Comparison of ENCODE assay signal across 18 cellular contexts in the genomic region with DNA sequence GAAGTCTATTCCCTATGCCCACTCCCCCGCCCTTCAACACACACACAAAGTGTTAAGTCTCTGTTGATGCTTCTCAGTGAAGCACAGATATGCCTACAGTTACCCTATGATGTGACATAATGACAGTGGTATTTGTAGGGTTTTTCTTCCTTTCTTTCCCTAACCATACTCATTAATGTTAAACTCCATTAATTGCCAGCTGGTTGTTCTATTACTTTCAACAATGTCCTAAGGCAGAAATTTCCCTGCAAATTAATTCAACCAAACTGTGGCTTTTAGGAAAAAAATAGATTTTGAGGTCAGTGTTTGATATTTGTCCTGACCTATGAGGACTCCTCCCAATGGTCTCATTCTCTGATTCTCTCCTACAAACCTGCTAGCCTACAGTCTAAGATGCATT. TPM values are rescaled to one million over a fixed set of nuclear protein-coding genes. Genes with fewer than 3 reads are reported as not detected.
DNase-seq lines count a peak whose midpoint lies in the region; TF ChIP-seq lines count a peak whose summit lies in the region.
"Had no signal": no experiment of that assay in that cellular context is flagged by ENCODE, and none has a peak within 500 bp of the region (broad histone marks: within the 10 kb centered on the region; RNA-seq: fewer than 3 reads in every experiment).

No MANE protein-coding gene starts in this region.

- no peak overlapping the region for H3K4me3 Mint-ChIP-seq in nephron
- H3K4me3 Mint-ChIP-seq: B cell; CD4-positive, CD25-positive, alpha-beta regulatory T cell; CD8-positive, alpha-beta T cell had no signal

- TF ChIP-seq CTCF in nephron (IDR thresholded peaks at IDR 0.05; ENCODE audit: unreplicated experiment in 3 of 3), result no peak

- no peaks in the 10 kb centered on the region for H3K36me3 Mint-ChIP-seq in nephron (ENCODE audit: low read depth)
- H3K36me3 Mint-ChIP-seq: CD4-positive, CD25-positive, alpha-beta regulatory T cell; CD8-positive, alpha-beta T cell had no signal

- DNase-seq in M059J (ENCODE audit: low read depth) (peak; percentile 3), glomerular visceral epithelial cell (ENCODE audit: extremely low spot score) (peak; percentile 7), kidney tubule cell (ENCODE audit: low spot score) (peak; percentile 57), EL (no peak), NCI-H1105 (lab: John Stamatoyannopoulos, UW) (no peak), NCI-H187 (lab: John Stamatoyannopoulos, UW) (no peak)
- no peak for DNase-seq in stimulated activated CD4-positive, alpha-beta T cell treated with anti-CD3 and anti-CD28 coated beads, Interleukin-1b, Interleukin-23, amount 100 ng/mL, for 48 hours
- DNase-seq: Caco-2; CD4-positive, CD25-positive, alpha-beta regulatory T cell; CD8-positive, alpha-beta T cell; DMS153; DND-41; GDM1; H7 had no signal

- no peaks in the 10 kb centered on the region for H3K9me3 Mint-ChIP-seq in nephron
- H3K9me3 Mint-ChIP-seq: CD8-positive, alpha-beta T cell had no signal

- peak overlapping the region; percentile 14 to 61 (median 41) for H3K27ac Mint-ChIP-seq in nephron
- H3K27ac Mint-ChIP-seq: B cell; CD4-positive, CD25-positive, alpha-beta regulatory T cell; CD8-positive, alpha-beta T cell had no signal

- H3K4me1 Mint-ChIP-seq in nephron, result peaks cover 11% of the 10 kb centered on the region
- H3K4me1 Mint-ChIP-seq: CD4-positive, CD25-positive, alpha-beta regulatory T cell had no signal

- H3K27me3 Mint-ChIP-seq in nephron (ENCODE audit: low read depth), result no peaks in the 10 kb centered on the region

RNA-seq across cellular contexts. Expression of a gene that starts 38.2 kb away (rescaled TPM):
- total RNA-seq in M059J (2014; rRNA removed; shearing (Covaris generic)), result not detected in 2 replicates
- total RNA-seq: B cell; Caco-2; CD4-positive, CD25-positive, alpha-beta regulatory T cell; CD8-positive, alpha-beta T cell; GM12878; GM23248; H7 had no signal

Comparison
In these comparisons a context has a peak if more than half of its experiments do, and no peak if none do; other contexts are left out.
1. DNase-seq: peak in M059J (single experiment), glomerular visceral epithelial cell (single experiment) and kidney tubule cell (single experiment); none in stimulated activated CD4-positive, alpha-beta T cell treated with anti-CD3 and anti-CD28 coated beads, Interleukin-1b, Interleukin-23, amount 100 ng/mL, for 48 hours (single experiment), EL (single experiment), NCI-H1105 (single experiment) and NCI-H187 (0 of 2).